ENCODE assay signal across 9 cellular contexts in genomic region chrX:56231706-56232105, GRCh38. TPM values are rescaled to one million over a fixed set of nuclear protein-coding genes. Genes with fewer than 3 reads are reported as not detected.
DNase-seq lines count a peak whose midpoint lies in the region; TF ChIP-seq lines count a peak whose summit lies in the region.
"Had no signal": no experiment of that assay in that cellular context is flagged by ENCODE, and none has a peak within 500 bp of the region (broad histone marks: within the 10 kb centered on the region; RNA-seq: fewer than 3 reads in every experiment).

No MANE protein-coding gene starts in this region.

- POLR2A ChIA-PET in activated CD4-positive, alpha-beta memory T cell treated with anti-CD3 and anti-CD28 coated beads, Interleukin-2, amount 10 ng/mL, durations not matched to agents 7 days and 5 days (lab: Charles Lee), result no interaction called here

- H3K9me3 Mint-ChIP-seq in activated CD4-positive, alpha-beta memory T cell treated with anti-CD3 and anti-CD28 coated beads, Interleukin-2, amount 10 ng/mL, durations not matched to agents 7 days and 5 days, result no peaks in the 10 kb centered on the region
- H3K9me3 Mint-ChIP-seq in glutamatergic neuron (ENCODE audit: unreplicated experiment), result no peaks in the 10 kb centered on the region

- no peaks in the 10 kb centered on the region for H3K79me2 ChIP-seq in parathyroid adenoma

- peaks cover 42% of the 10 kb centered on the region for H3K4me1 Mint-ChIP-seq in activated CD4-positive, alpha-beta memory T cell treated with anti-CD3 and anti-CD28 coated beads, Interleukin-2, amount 10 ng/mL, durations not matched to agents 7 days and 5 days
- peaks cover 5% of the 10 kb centered on the region for H3K4me1 Mint-ChIP-seq in glutamatergic neuron (ENCODE audit: low read depth, unreplicated experiment)

- peaks cover 2% of the 10 kb centered on the region for H3K4me1 ChIP-seq in parathyroid adenoma

- no peaks in the 10 kb centered on the region for H3K36me3 ChIP-seq in parathyroid adenoma (ENCODE audit: control insufficient read depth, insufficient read depth, low read length)

- no peaks in the 10 kb centered on the region for H3K9me3 ChIP-seq in parathyroid adenoma (ENCODE audit: control insufficient read depth, low read length)

- H3K27me3 ChIP-seq in parathyroid adenoma (ENCODE audit: control insufficient read depth, insufficient read depth, low read length), result no peaks in the 10 kb centered on the region

- no peak overlapping the region for H3K27ac Mint-ChIP-seq in activated CD4-positive, alpha-beta memory T cell treated with anti-CD3 and anti-CD28 coated beads, Interleukin-2, amount 10 ng/mL, durations not matched to agents 7 days and 5 days
- H3K27ac Mint-ChIP-seq in glutamatergic neuron (ENCODE audit: unreplicated experiment), result no peak overlapping the region

- H3K4me2 ChIP-seq in parathyroid adenoma (ENCODE audit: low read length), result peak overlapping the region; percentile 58

- peaks cover 2% of the 10 kb centered on the region for H3K27me3 Mint-ChIP-seq in activated CD4-positive, alpha-beta memory T cell treated with anti-CD3 and anti-CD28 coated beads, Interleukin-2, amount 10 ng/mL, durations not matched to agents 7 days and 5 days
- H3K27me3 Mint-ChIP-seq in glutamatergic neuron (ENCODE audit: unreplicated experiment), result peaks cover 2% of the 10 kb centered on the region

- peak overlapping the region; percentile 85 for H2AFZ ChIP-seq in parathyroid adenoma

- H3K4me3 Mint-ChIP-seq in activated CD4-positive, alpha-beta memory T cell treated with anti-CD3 and anti-CD28 coated beads, Interleukin-2, amount 10 ng/mL, durations not matched to agents 7 days and 5 days, result peak overlapping the region; percentile 79
- H3K4me3 Mint-ChIP-seq in glutamatergic neuron (ENCODE audit: unreplicated experiment), result peak overlapping the region; percentile 80

- DNase-seq in ELF-1 (ENCODE audit: low read depth, low spot score) (peak; percentile 77), glutamatergic neuron (no peak), NCI-H82 (lab: John Stamatoyannopoulos, UW) (no peak), RPMI8226 (no peak), GOT3 (lab: John Stamatoyannopoulos, UW) (no peak), activated gamma-delta T cell (lab: John Stamatoyannopoulos, UW) (no peak)
- DNase-seq in activated CD4-positive, alpha-beta memory T cell treated with anti-CD3 and anti-CD28 coated beads, Interleukin-2, amount 10 ng/mL, durations not matched to agents 7 days and 5 days, result no peak
- DNase-seq: DND-41 had no signal

- peak overlapping the region; percentile 67 for H3K27ac ChIP-seq in parathyroid adenoma

- CTCF ChIA-PET in activated CD4-positive, alpha-beta memory T cell treated with anti-CD3 and anti-CD28 coated beads, Interleukin-2, amount 10 ng/mL, durations not matched to agents 7 days and 5 days (lab: Charles Lee), result interaction anchor here (1.0 kb wide), 1 partner anchor 17 kb away, joined by 4 read pairs; no protein-coding TSS in a partner anchor

- TF ChIP-seq CTCF in glutamatergic neuron (IDR thresholded peaks at IDR 0.05; ENCODE audit: partially characterized antibody, unreplicated experiment), result no peak
- no peak for TF ChIP-seq CTCF in parathyroid adenoma (IDR thresholded peaks at IDR 0.05)

- peak overlapping the region; percentile 23 for H3K4me3 ChIP-seq in parathyroid adenoma (ENCODE audit: low read depth, low read length)

- no peak overlapping the region for H3K9ac ChIP-seq in parathyroid adenoma

- peaks cover 8% of the 10 kb centered on the region for H3K36me3 Mint-ChIP-seq in activated CD4-positive, alpha-beta memory T cell treated with anti-CD3 and anti-CD28 coated beads, Interleukin-2, amount 10 ng/mL, durations not matched to agents 7 days and 5 days (ENCODE audit: low read depth)
- no peaks in the 10 kb centered on the region for H3K36me3 Mint-ChIP-seq in glutamatergic neuron (ENCODE audit: unreplicated experiment)

RNA-seq across cellular contexts. Expression of gene KLF8, which starts 0.5 kb away (rescaled TPM):
- 10 to 100 TPM; 13.1 to 14.5 TPM for total RNA-seq in activated CD4-positive, alpha-beta memory T cell treated with anti-CD3 and anti-CD28 coated beads, Interleukin-2, amount 10 ng/mL, durations not matched to agents 7 days and 5 days
- total RNA-seq in glutamatergic neuron (ENCODE audit: unreplicated experiment), result 9.4 TPM
